Comparison of ENCODE assay signal across 20 cellular contexts in the genomic region with DNA sequence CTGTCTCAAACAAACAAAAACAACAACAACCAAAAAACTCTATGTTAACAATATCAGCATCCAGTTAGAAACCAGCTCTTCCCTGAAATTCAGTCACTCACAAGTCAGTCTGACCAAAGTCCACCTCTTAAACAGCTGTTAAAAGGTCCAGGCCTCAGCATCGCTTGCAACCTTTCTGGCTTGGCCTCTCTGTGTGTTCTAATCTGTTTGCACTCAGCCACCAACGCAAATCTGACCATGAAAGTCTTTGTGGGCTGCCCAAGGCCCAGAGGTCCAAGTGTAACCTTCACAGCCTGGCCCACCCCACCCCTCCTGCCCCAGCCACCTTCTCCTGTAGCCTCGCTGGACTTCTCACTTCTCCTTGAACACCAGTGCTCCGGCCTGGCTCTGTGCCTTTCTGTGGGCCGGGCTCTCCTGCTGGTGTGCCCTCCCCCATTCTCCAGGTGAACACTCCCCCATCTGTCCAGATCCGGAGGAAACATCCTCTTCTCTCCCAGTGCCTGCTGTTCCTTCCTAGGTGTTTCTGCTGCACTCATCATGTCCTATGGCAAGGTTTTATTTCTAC.
DNase-seq lines count a peak whose midpoint lies in the region; ATAC-seq and TF ChIP-seq lines count a peak whose summit lies in the region.
"Had no signal": no experiment of that assay in that cellular context is flagged by ENCODE, and none has a peak within 500 bp of the region (broad histone marks: within the 10 kb centered on the region; RNA-seq: fewer than 3 reads in every experiment).

No MANE protein-coding gene starts in this region.

- WGBS in stomach, 5 donors: 31 to 55% (median 49%) methylated on average over 5 to 6 of the region's 6 CpGs

- DNase-seq in DMS 273 (lab: John Stamatoyannopoulos, UW; ENCODE audit: unreplicated experiment) (peak; percentile 26), DMS 273 treated with DMSO at 0.1 percent for 48 hours (lab: John Stamatoyannopoulos, UW) (no peak), WTC11 (ENCODE audit: low spot score) (no peak), left colon (no peak), stomach (peak; percentile 60), mesothelial cell of epicardium (ENCODE audit: low spot score in 2 of 2, unreplicated experiment in 2 of 2) (no peak), COR-L47 (lab: John Stamatoyannopoulos, UW) (no peak)
- DNase-seq in activated T-helper 1 cell treated with anti-CD3 and anti-CD28 coated beads, Interleukin-12 subunit alpha, Interleukin-12 subunit beta, Interleukin-2, Interleukin-4 antibody, amounts not matched to agents 30 ng/mL and 10 ng/mL and 1 ng/mL, durations not matched to agents 14 hours and 24 hours and 36 hours (ENCODE audit: low spot score): no peak
- DNase-seq: 8988T; activated CD4-positive, alpha-beta T cell treated with anti-CD3 and anti-CD28 coated beads, Interleukin-2, amount 50 U/mL, for 4 hours; activated CD8-positive, alpha-beta memory T cell treated with anti-CD3 and anti-CD28 coated beads, Interleukin-2, amount 50 U/mL, for 48 hours; activated gamma-delta T cell treated with Interleukin-2 at 50 U/mL for 16 hours; cortex of kidney; NCI-H510A; Peyer's patch; SJCRH30; stimulated activated naive CD4-positive, alpha-beta T cell; T-cell had no signal

- H3K27ac Mint-ChIP-seq in WTC11 (peak overlapping the region; percentile 92), mesothelial cell of epicardium (no peak overlapping the region)
- no peak overlapping the region for H3K27ac Mint-ChIP-seq in activated T-helper 1 cell treated with anti-CD3 and anti-CD28 coated beads, Interleukin-12 subunit alpha, Interleukin-12 subunit beta, Interleukin-2, Interleukin-4 antibody, amounts not matched to agents 30 ng/mL and 10 ng/mL and 1 ng/mL, durations not matched to agents 14 hours and 24 hours and 36 hours
- H3K27ac Mint-ChIP-seq: T-cell had no signal

- TF ChIP-seq POLR2A in stomach (IDR thresholded peaks at IDR 0.05): no peak

- CTCF ChIA-PET in WTC11 (lab: Charles Lee): interaction anchor here (0.7 to 2.9 kb wide), 8 partner anchors 10 to 281 kb away, joined by 3 to 25 read pairs (median 6); a partner anchor contains a TSS

- H3K27me3 ChIP-seq in stomach: no peaks in the 10 kb centered on the region
- H3K27me3 ChIP-seq: Peyer's patch, SJCRH30 had no signal

- TF ChIP-seq CTCF in WTC11 (IDR thresholded peaks at IDR 0.05): no peak
- no peak for TF ChIP-seq CTCF in stomach (IDR thresholded peaks at IDR 0.05)
- TF ChIP-seq CTCF in mesothelial cell of epicardium (IDR thresholded peaks at IDR 0.05; ENCODE audit: unreplicated experiment): no peak

- H3K9me3 Mint-ChIP-seq in WTC11 (no peaks in the 10 kb centered on the region), mesothelial cell of epicardium (no peaks in the 10 kb centered on the region)
- no peaks in the 10 kb centered on the region for H3K9me3 Mint-ChIP-seq in activated T-helper 1 cell treated with anti-CD3 and anti-CD28 coated beads, Interleukin-12 subunit alpha, Interleukin-12 subunit beta, Interleukin-2, Interleukin-4 antibody, amounts not matched to agents 30 ng/mL and 10 ng/mL and 1 ng/mL, durations not matched to agents 14 hours and 24 hours and 36 hours
- H3K9me3 Mint-ChIP-seq: T-cell had no signal

- H3K27me3 Mint-ChIP-seq in WTC11 (ENCODE audit: low read depth) (no peaks in the 10 kb centered on the region), mesothelial cell of epicardium (ENCODE audit: low read depth) (no peaks in the 10 kb centered on the region)
- no peaks in the 10 kb centered on the region for H3K27me3 Mint-ChIP-seq in activated T-helper 1 cell treated with anti-CD3 and anti-CD28 coated beads, Interleukin-12 subunit alpha, Interleukin-12 subunit beta, Interleukin-2, Interleukin-4 antibody, amounts not matched to agents 30 ng/mL and 10 ng/mL and 1 ng/mL, durations not matched to agents 14 hours and 24 hours and 36 hours (ENCODE audit: insufficient read depth)
- H3K27me3 Mint-ChIP-seq: T-cell had no signal

- peaks cover 89% of the 10 kb centered on the region for H3K4me1 Mint-ChIP-seq in WTC11
- peaks cover 16% of the 10 kb centered on the region for H3K4me1 Mint-ChIP-seq in activated T-helper 1 cell treated with anti-CD3 and anti-CD28 coated beads, Interleukin-12 subunit alpha, Interleukin-12 subunit beta, Interleukin-2, Interleukin-4 antibody, amounts not matched to agents 30 ng/mL and 10 ng/mL and 1 ng/mL, durations not matched to agents 14 hours and 24 hours and 36 hours (ENCODE audit: low read depth)
- peaks cover 28% of the 10 kb centered on the region for H3K4me1 Mint-ChIP-seq in mesothelial cell of epicardium

- no peaks in the 10 kb centered on the region for H3K9me3 ChIP-seq in stomach
- H3K9me3 ChIP-seq: Peyer's patch, SJCRH30, thoracic aorta had no signal

- H3K27ac ChIP-seq in stomach: peak overlapping the region in 1 of 5 donors; percentile 47
- H3K27ac ChIP-seq: Peyer's patch, SJCRH30, skin epidermis, thoracic aorta had no signal

- no peak for ATAC-seq in WTC11
- ATAC-seq in left colon: peak; percentile 48

- H3K4me3 Mint-ChIP-seq in WTC11: peak overlapping the region; percentile 24
- H3K4me3 Mint-ChIP-seq in activated T-helper 1 cell treated with anti-CD3 and anti-CD28 coated beads, Interleukin-12 subunit alpha, Interleukin-12 subunit beta, Interleukin-2, Interleukin-4 antibody, amounts not matched to agents 30 ng/mL and 10 ng/mL and 1 ng/mL, durations not matched to agents 14 hours and 24 hours and 36 hours: no peak overlapping the region
- H3K4me3 Mint-ChIP-seq in mesothelial cell of epicardium: no peak overlapping the region
- H3K4me3 Mint-ChIP-seq: T-cell had no signal

- peaks cover 24 to 66% (median 53%) of the 10 kb centered on the region in 4 donors for H3K4me1 ChIP-seq in stomach
- H3K4me1 ChIP-seq: Peyer's patch had no signal

- TF ChIP-seq EP300 in stomach (IDR thresholded peaks at IDR 0.05): no peak

- H3K4me3 ChIP-seq in stomach: no peak overlapping the region
- H3K4me3 ChIP-seq: Peyer's patch, SJCRH30, skin epidermis, thoracic aorta had no signal

- POLR2A ChIA-PET in WTC11 (lab: Charles Lee): no interaction called here

- H3K36me3 ChIP-seq in stomach: peaks cover 0 to 13% (median 8%) of the 10 kb centered on the region in 4 donors
- H3K36me3 ChIP-seq: SJCRH30, thoracic aorta had no signal

- H3K36me3 Mint-ChIP-seq in WTC11: peaks cover 6% of the 10 kb centered on the region
- H3K36me3 Mint-ChIP-seq in activated T-helper 1 cell treated with anti-CD3 and anti-CD28 coated beads, Interleukin-12 subunit alpha, Interleukin-12 subunit beta, Interleukin-2, Interleukin-4 antibody, amounts not matched to agents 30 ng/mL and 10 ng/mL and 1 ng/mL, durations not matched to agents 14 hours and 24 hours and 36 hours (ENCODE audit: low read depth): peaks cover 2% of the 10 kb centered on the region
- H3K36me3 Mint-ChIP-seq in mesothelial cell of epicardium: no peaks in the 10 kb centered on the region

- intact Hi-C loops in left colon (cut with DNase I, micrococcal nuclease) (loop anchor here in 1 of 2 donors (5.0 to 10.0 kb wide), 2 partner anchors 101 to 389 kb away; no protein-coding TSS in a partner anchor), stomach (cut with DNase I; ENCODE audit: low total_unique reads) (loop anchor here (10.0 kb wide), 1 partner anchor 391 kb away; no protein-coding TSS in a partner anchor)
- intact Hi-C loops in activated T-helper 1 cell treated with anti-CD3 and anti-CD28 coated beads, Interleukin-12 subunit alpha, Interleukin-12 subunit beta, Interleukin-2, Interleukin-4 antibody, amounts not matched to agents 30 ng/mL and 10 ng/mL and 1 ng/mL, durations not matched to agents 14 hours and 24 hours and 36 hours (cut with micrococcal nuclease): loop anchor here (5.0 to 10.0 kb wide), 2 partner anchors 109 to 501 kb away; no protein-coding TSS in a partner anchor

TF ChIP-seq in WTC11, 78 proteins besides CTCF, POLR2A, EP300 and RAD21:
- TF ChIP-seq, protein P1, sequence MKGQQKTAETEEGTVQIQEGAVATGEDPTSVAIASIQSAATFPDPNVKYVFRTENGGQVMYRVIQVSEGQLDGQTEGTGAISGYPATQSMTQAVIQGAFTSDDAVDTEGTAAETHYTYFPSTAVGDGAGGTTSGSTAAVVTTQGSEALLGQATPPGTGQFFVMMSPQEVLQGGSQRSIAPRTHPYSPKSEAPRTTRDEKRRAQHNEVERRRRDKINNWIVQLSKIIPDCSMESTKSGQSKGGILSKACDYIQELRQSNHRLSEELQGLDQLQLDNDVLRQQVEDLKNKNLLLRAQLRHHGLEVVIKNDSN (CRISPR knock-in tag; IDR thresholded peaks at IDR 0.05): no peak
- no peak for TF ChIP-seq PRRX2 (CRISPR knock-in tag; IDR thresholded peaks at IDR 0.05)
TF ChIP-seq in WTC11: peak in this region for 0.

Comparison
In these comparisons a context has a peak if more than half of its experiments do, and no peak if none do; other contexts are left out.
1. DNase-seq: peak in DMS 273 (single experiment) and stomach (single experiment); none in DMS 273 treated with DMSO at 0.1 percent for 48 hours (single experiment), WTC11 (single experiment), left colon (0 of 2), activated T-helper 1 cell treated with anti-CD3 and anti-CD28 coated beads, Interleukin-12 subunit alpha, Interleukin-12 subunit beta, Interleukin-2, Interleukin-4 antibody, amounts not matched to agents 30 ng/mL and 10 ng/mL and 1 ng/mL, durations not matched to agents 14 hours and 24 hours and 36 hours (single experiment), mesothelial cell of epicardium (0 of 2) and COR-L47 (single experiment).